ENCODE assay signal across 1 cellular context in the genomic region with DNA sequence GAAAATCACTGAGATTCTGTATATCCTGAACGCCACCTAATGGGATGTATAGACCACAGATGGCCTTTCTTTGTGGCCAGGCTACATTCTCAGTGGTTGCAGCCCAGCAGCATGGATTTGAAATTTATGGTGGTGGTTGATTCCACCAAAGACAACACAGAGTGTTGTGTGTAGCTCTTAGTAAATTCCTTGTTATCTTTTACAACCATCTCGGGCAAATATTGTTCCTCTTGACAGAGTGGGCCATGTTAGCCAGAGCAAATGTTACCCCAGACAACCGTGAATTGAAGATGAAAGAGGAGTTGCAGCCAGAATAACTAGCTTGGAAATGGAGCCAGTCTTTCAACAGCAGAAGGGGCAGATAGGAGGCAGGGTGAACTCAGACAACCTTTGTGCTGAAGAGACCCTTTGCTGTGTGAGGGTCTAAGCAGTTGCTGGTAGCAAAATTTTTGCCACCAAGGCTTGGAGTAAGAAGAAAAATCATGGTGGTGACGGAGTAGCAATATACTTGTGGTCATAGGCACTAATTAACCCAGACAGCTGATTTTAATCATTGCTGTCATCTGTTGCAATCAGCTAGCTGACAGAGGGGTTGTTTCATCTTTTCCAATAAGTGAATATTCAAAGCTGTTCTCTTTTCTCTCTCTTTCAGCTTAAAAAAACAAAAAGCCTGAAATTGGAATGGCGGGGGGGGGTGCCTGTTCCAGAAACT.
TF ChIP-seq lines count a peak whose summit lies in the region.

No MANE protein-coding gene starts in this region.

TF ChIP-seq in GM23338, 12 proteins besides CTCF, POLR2A, EP300 and RAD21 (continued from another document):
- TF ChIP-seq, protein P1, sequence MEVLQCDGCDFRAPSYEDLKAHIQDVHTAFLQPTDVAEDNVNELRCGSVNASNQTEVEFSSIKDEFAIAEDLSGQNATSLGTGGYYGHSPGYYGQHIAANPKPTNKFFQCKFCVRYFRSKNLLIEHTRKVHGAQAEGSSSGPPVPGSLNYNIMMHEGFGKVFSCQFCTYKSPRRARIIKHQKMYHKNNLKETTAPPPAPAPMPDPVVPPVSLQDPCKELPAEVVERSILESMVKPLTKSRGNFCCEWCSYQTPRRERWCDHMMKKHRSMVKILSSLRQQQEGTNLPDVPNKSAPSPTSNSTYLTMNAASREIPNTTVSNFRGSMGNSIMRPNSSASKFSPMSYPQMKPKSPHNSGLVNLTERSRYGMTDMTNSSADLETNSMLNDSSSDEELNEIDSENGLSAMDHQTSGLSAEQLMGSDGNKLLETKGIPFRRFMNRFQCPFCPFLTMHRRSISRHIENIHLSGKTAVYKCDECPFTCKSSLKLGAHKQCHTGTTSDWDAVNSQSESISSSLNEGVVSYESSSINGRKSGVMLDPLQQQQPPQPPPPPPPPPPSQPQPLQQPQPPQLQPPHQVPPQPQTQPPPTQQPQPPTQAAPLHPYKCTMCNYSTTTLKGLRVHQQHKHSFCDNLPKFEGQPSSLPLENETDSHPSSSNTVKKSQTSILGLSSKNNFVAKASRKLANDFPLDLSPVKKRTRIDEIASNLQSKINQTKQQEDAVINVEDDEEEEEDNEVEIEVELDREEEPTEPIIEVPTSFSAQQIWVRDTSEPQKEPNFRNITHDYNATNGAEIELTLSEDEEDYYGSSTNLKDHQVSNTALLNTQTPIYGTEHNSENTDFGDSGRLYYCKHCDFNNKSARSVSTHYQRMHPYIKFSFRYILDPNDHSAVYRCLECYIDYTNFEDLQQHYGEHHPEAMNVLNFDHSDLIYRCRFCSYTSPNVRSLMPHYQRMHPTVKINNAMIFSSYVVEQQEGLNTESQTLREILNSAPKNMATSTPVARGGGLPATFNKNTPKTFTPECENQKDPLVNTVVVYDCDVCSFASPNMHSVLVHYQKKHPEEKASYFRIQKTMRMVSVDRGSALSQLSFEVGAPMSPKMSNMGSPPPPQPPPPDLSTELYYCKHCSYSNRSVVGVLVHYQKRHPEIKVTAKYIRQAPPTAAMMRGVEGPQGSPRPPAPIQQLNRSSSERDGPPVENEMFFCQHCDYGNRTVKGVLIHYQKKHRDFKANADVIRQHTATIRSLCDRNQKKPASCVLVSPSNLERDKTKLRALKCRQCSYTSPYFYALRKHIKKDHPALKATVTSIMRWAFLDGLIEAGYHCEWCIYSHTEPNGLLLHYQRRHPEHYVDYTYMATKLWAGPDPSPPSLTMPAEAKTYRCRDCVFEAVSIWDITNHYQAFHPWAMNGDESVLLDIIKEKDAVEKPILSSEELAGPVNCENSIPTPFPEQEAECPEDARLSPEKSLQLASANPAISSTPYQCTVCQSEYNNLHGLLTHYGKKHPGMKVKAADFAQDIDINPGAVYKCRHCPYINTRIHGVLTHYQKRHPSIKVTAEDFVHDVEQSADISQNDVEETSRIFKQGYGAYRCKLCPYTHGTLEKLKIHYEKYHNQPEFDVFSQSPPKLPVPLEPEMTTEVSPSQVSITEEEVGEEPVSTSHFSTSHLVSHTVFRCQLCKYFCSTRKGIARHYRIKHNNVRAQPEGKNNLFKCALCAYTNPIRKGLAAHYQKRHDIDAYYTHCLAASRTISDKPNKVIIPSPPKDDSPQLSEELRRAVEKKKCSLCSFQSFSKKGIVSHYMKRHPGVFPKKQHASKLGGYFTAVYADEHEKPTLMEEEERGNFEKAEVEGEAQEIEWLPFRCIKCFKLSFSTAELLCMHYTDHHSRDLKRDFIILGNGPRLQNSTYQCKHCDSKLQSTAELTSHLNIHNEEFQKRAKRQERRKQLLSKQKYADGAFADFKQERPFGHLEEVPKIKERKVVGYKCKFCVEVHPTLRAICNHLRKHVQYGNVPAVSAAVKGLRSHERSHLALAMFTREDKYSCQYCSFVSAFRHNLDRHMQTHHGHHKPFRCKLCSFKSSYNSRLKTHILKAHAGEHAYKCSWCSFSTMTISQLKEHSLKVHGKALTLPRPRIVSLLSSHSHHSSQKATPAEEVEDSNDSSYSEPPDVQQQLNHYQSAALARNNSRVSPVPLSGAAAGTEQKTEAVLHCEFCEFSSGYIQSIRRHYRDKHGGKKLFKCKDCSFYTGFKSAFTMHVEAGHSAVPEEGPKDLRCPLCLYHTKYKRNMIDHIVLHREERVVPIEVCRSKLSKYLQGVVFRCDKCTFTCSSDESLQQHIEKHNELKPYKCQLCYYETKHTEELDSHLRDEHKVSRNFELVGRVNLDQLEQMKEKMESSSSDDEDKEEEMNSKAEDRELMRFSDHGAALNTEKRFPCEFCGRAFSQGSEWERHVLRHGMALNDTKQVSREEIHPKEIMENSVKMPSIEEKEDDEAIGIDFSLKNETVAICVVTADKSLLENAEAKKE (CRISPR knock-in tag; IDR thresholded peaks at IDR 0.05) = no peak
- TF ChIP-seq POLR2AphosphoS5 (IDR thresholded peaks at IDR 0.05; ENCODE audit: low read depth) = no peak
- TF ChIP-seq NANOG (IDR thresholded peaks at IDR 0.05; ENCODE audit: borderline replicate concordance) = no peak
- no peak for TF ChIP-seq EZH2 (IDR thresholded peaks at IDR 0.05; ENCODE audit: low read depth, unreplicated experiment)
- TF ChIP-seq, protein P2, sequence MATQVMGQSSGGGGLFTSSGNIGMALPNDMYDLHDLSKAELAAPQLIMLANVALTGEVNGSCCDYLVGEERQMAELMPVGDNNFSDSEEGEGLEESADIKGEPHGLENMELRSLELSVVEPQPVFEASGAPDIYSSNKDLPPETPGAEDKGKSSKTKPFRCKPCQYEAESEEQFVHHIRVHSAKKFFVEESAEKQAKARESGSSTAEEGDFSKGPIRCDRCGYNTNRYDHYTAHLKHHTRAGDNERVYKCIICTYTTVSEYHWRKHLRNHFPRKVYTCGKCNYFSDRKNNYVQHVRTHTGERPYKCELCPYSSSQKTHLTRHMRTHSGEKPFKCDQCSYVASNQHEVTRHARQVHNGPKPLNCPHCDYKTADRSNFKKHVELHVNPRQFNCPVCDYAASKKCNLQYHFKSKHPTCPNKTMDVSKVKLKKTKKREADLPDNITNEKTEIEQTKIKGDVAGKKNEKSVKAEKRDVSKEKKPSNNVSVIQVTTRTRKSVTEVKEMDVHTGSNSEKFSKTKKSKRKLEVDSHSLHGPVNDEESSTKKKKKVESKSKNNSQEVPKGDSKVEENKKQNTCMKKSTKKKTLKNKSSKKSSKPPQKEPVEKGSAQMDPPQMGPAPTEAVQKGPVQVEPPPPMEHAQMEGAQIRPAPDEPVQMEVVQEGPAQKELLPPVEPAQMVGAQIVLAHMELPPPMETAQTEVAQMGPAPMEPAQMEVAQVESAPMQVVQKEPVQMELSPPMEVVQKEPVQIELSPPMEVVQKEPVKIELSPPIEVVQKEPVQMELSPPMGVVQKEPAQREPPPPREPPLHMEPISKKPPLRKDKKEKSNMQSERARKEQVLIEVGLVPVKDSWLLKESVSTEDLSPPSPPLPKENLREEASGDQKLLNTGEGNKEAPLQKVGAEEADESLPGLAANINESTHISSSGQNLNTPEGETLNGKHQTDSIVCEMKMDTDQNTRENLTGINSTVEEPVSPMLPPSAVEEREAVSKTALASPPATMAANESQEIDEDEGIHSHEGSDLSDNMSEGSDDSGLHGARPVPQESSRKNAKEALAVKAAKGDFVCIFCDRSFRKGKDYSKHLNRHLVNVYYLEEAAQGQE (IDR thresholded peaks at IDR 0.05; ENCODE audit: unreplicated experiment) = no peak
